24 cellular contexts compared by ENCODE assay signal in genomic region chr16:89607453-89607852, GRCh38. TPM values are rescaled to one million over a fixed set of nuclear protein-coding genes. Genes with fewer than 3 reads are reported as not detected.
"Had no signal": no experiment of that assay in that cellular context is flagged by ENCODE, and none has a peak within 500 bp of the region (broad histone marks: within the 10 kb centered on the region; RNA-seq: fewer than 3 reads in every experiment).

No MANE protein-coding gene starts in this region.

- H3K27me3 ChIP-seq: ascending aorta, hepatocyte, ovary, right atrium auricular region, testis, vagina had no signal

- H3K27ac Mint-ChIP-seq: activated naive CD8-positive, alpha-beta T cell; activated T-helper 17 cell treated with anti-CD3 and anti-CD28 coated beads, Interleukin-2, amount 50 U/mL, for 72 hours; naive thymus-derived CD4-positive, alpha-beta T cell; type B pancreatic cell; WTC11 had no signal

- H3K9me3 Mint-ChIP-seq: activated T-helper 17 cell treated with anti-CD3 and anti-CD28 coated beads, Interleukin-2, amount 50 U/mL, for 72 hours; type B pancreatic cell had no signal

- H3K9me3 ChIP-seq: adrenal gland, ascending aorta, left ventricle myocardium inferior, neutrophil, ovary, psoas muscle, right atrium auricular region, spleen, testis, vagina had no signal

- H3K27ac ChIP-seq: adrenal gland, ascending aorta, foreskin keratinocyte, left ventricle myocardium inferior, neutrophil, ovary, psoas muscle, right atrium auricular region, spleen, testis, vagina had no signal

- H2AFZ ChIP-seq: hepatocyte had no signal

- H3K36me3 Mint-ChIP-seq: activated naive CD8-positive, alpha-beta T cell; naive thymus-derived CD4-positive, alpha-beta T cell; type B pancreatic cell; WTC11 had no signal

- H3K4me1 ChIP-seq: adrenal gland, ascending aorta, foreskin keratinocyte, psoas muscle had no signal

- H3K27me3 Mint-ChIP-seq: activated T-helper 17 cell treated with anti-CD3 and anti-CD28 coated beads, Interleukin-2, amount 50 U/mL, for 72 hours had no signal

- H3K4me3 ChIP-seq: adrenal gland, ascending aorta, hepatocyte, left ventricle myocardium inferior, ovary, psoas muscle, right atrium auricular region, spleen, testis, vagina had no signal

- H3K36me3 ChIP-seq: adrenal gland, ascending aorta, left ventricle myocardium inferior, neutrophil, ovary, right atrium auricular region, spleen, vagina had no signal

- H3K79me2 ChIP-seq: hepatocyte had no signal

- H3K4me2 ChIP-seq: hepatocyte had no signal

- ATAC-seq: activated T-helper 17 cell treated with anti-CD3 and anti-CD28 coated beads, Interleukin-2, amount 50 U/mL, for 72 hours; foreskin keratinocyte; naive thymus-derived CD4-positive, alpha-beta T cell; psoas muscle; WTC11 had no signal

- DNase-seq: activated naive CD4-positive, alpha-beta T cell; activated T-cell treated with anti-CD3 and anti-CD28 coated beads, Interleukin-2, amount 50 U/mL, for 1 hour; adrenal gland; central memory CD4-positive, alpha-beta T cell; dermis blood vessel endothelial cell; effector CD8-positive, alpha-beta T cell; foreskin keratinocyte; left ventricle myocardium inferior; naive thymus-derived CD4-positive, alpha-beta T cell; ovary; psoas muscle; spleen; stimulated activated CD4-positive, alpha-beta T cell treated with anti-CD3 and anti-CD28 coated beads, Interleukin-4, amount 100 ng/mL, for 1 hour; stimulated activated naive CD4-positive, alpha-beta T cell; testis had no signal

- H3K4me3 Mint-ChIP-seq: activated naive CD8-positive, alpha-beta T cell; activated T-helper 17 cell treated with anti-CD3 and anti-CD28 coated beads, Interleukin-2, amount 50 U/mL, for 72 hours; naive thymus-derived CD4-positive, alpha-beta T cell; type B pancreatic cell; WTC11 had no signal

RNA-seq across cellular contexts. Expression of gene DPEP1, which starts 6.0 kb away (rescaled TPM):
- total RNA-seq: activated T-helper 17 cell treated with anti-CD3 and anti-CD28 coated beads, Interleukin-2, amount 50 U/mL, for 72 hours; ascending aorta; foreskin keratinocyte; left ventricle myocardium inferior; naive thymus-derived CD4-positive, alpha-beta T cell; psoas muscle; vagina had no signal
- polyA plus RNA-seq: foreskin keratinocyte; naive thymus-derived CD4-positive, alpha-beta T cell had no signal

RNA-seq across cellular contexts. Expression of gene CPNE7, which starts 31.9 kb away (rescaled TPM):
- total RNA-seq: ascending aorta, left ventricle myocardium inferior, psoas muscle, right atrium auricular region had no signal
- polyA plus RNA-seq: naive thymus-derived CD4-positive, alpha-beta T cell had no signal
